Comparison of ENCODE assay signal across 13 cellular contexts in genomic region chr2:20483496-20483895, GRCh38. TPM values are rescaled to one million over a fixed set of nuclear protein-coding genes. Genes with fewer than 3 reads are reported as not detected.
A peak's percentile ranks its signal among the peaks of the same experiment; 100 is the strongest.
DNase-seq lines count a peak whose midpoint lies in the region; ATAC-seq and TF ChIP-seq lines count a peak whose summit lies in the region.
"Had no signal": no experiment of that assay in that cellular context is flagged by ENCODE, and none has a peak within 500 bp of the region (broad histone marks: within the 10 kb centered on the region; RNA-seq: fewer than 3 reads in every experiment).

No MANE protein-coding gene starts in this region.

- no peak for TF ChIP-seq CTCF in RWPE1 (conservative IDR thresholded peaks at IDR 0.05; ENCODE audit: low read depth)
- TF ChIP-seq CTCF in esophagus squamous epithelium (IDR thresholded peaks at IDR 0.05), result no peak
- TF ChIP-seq CTCF in PC-3 (conservative IDR thresholded peaks at IDR 0.05; ENCODE audit: low read depth, low read length), result no peak

- DNase-seq in RWPE1 (ENCODE audit: low spot score) (no peak), esophagus squamous epithelium (lab: John Stamatoyannopoulos, UW) (no peak), medulla oblongata (ENCODE audit: extremely low spot score) (peak; percentile 80), NCI-H2196 treated with DMSO at 0.1 percent for 48 hours (lab: John Stamatoyannopoulos, UW; ENCODE audit: unreplicated experiment) (no peak), kidney glomerular epithelial cell (lab: John Stamatoyannopoulos, UW) (no peak), middle frontal gyrus (ENCODE audit: extremely low spot score, low spot score) (no peak), PC-3 (no peak)
- DNase-seq: activated naive CD4-positive, alpha-beta T cell treated with anti-CD3 and anti-CD28 coated beads, Interleukin-2, amount 10 ng/mL, durations not matched to agents 7 days and 5 days; kidney; NCI-H1092 treated with DMSO at 0.1 percent for 48 hours had no signal

- H3K36me3 ChIP-seq in esophagus squamous epithelium (no peaks in the 10 kb centered on the region), subcutaneous abdominal adipose tissue (ENCODE audit: control insufficient read depth in 5 of 5, insufficient read depth in 5 of 5, low read length in 5 of 5) (no peaks in the 10 kb centered on the region), PC-3 (ENCODE audit: low read depth, low read length) (no peaks in the 10 kb centered on the region)
- H3K36me3 ChIP-seq: neural progenitor cell, Peyer's patch had no signal

- H3K27ac ChIP-seq in RWPE1 (peak overlapping the region; percentile 73), esophagus squamous epithelium (peak overlapping the region; percentile 40 to 71 (median 64)), subcutaneous abdominal adipose tissue (ENCODE audit: low read depth, low read length) (peak overlapping the region; percentile 82), PC-3 (ENCODE audit: low read length) (no peak overlapping the region)
- H3K27ac ChIP-seq: neural progenitor cell had no signal

- H3K4me3 ChIP-seq in esophagus squamous epithelium (no peak overlapping the region), subcutaneous abdominal adipose tissue (ENCODE audit: low read depth in 1 of 5, low read length in 5 of 5) (no peak overlapping the region), PC-3 (ENCODE audit: low read length) (no peak overlapping the region)
- H3K4me3 ChIP-seq: neural progenitor cell, Peyer's patch had no signal

- no peaks in the 10 kb centered on the region for H4K20me1 ChIP-seq in PC-3 (ENCODE audit: low read length)

- TF ChIP-seq POLR2A in esophagus squamous epithelium (IDR thresholded peaks at IDR 0.05), result no peak

- H3K4me2 ChIP-seq in PC-3 (ENCODE audit: low read length), result no peak overlapping the region
- H3K4me2 ChIP-seq: neural progenitor cell had no signal

- WGBS in esophagus squamous epithelium, 2 donors, result 38% methylated on average over 1 of the region's 1 CpG; no CpG with 5 or more reads in 1 of the 2 donors

- intact Hi-C loops in esophagus squamous epithelium (cut with DNase I) (no loop called here), PC-3 (cut with micrococcal nuclease) (no loop called here)

- H3K9ac ChIP-seq in subcutaneous abdominal adipose tissue (ENCODE audit: low read length in 5 of 5) (peak overlapping the region in 1 of 5 donors; percentile 14), PC-3 (ENCODE audit: low read length) (no peak overlapping the region)
- H3K9ac ChIP-seq: neural progenitor cell had no signal

- POLR2A ChIA-PET in RWPE1 (lab: Yijun Ruan, JAX; ENCODE audit: low non-redundant PET), result no interaction called here
- POLR2A ChIA-PET in PC-3 (lab: Charles Lee; ENCODE audit: unreplicated experiment), result no interaction called here

- no TSS peak for BruUV-seq in PC-3 (replicated peaks; lab: Mats Ljungman, UMichigan)

- H3K4me1 ChIP-seq in esophagus squamous epithelium, result peaks cover 11 to 48% (median 23%) of the 10 kb centered on the region in 3 donors
- H3K4me1 ChIP-seq in subcutaneous abdominal adipose tissue (ENCODE audit: control insufficient read depth in 5 of 5, insufficient read depth in 5 of 5, low read length in 5 of 5), result peaks cover 5 to 33% (median 28%) of the 10 kb centered on the region in 5 donors
- H3K4me1 ChIP-seq in PC-3 (ENCODE audit: insufficient read depth, low read length), result no peaks in the 10 kb centered on the region
- H3K4me1 ChIP-seq: Peyer's patch had no signal

- CTCF ChIA-PET in RWPE1 (lab: Yijun Ruan, JAX), result interaction anchor here (0.6 kb wide), 1 partner anchor 14 kb away, joined by 4 read pairs; no protein-coding TSS in a partner anchor
- CTCF ChIA-PET in PC-3 (lab: Charles Lee), result no interaction called here

- H3K27me3 ChIP-seq in esophagus squamous epithelium, result no peaks in the 10 kb centered on the region
- no peaks in the 10 kb centered on the region for H3K27me3 ChIP-seq in subcutaneous abdominal adipose tissue (ENCODE audit: control insufficient read depth in 5 of 5, insufficient read depth in 4 of 5, low read length in 5 of 5)
- H3K27me3 ChIP-seq in PC-3 (ENCODE audit: low read length), result no peaks in the 10 kb centered on the region
- H3K27me3 ChIP-seq: Peyer's patch had no signal

- H3K9me3 ChIP-seq in esophagus squamous epithelium, result no peaks in the 10 kb centered on the region
- H3K9me3 ChIP-seq in subcutaneous abdominal adipose tissue (ENCODE audit: control insufficient read depth in 5 of 5, low read length in 5 of 5), result no peaks in the 10 kb centered on the region
- no peaks in the 10 kb centered on the region for H3K9me3 ChIP-seq in PC-3 (ENCODE audit: low read length)
- H3K9me3 ChIP-seq: Peyer's patch had no signal

- no peaks in the 10 kb centered on the region for H3K9me2 ChIP-seq in PC-3 (replicated peaks; ENCODE audit: low read length)

- no peaks in the 10 kb centered on the region for H3K79me2 ChIP-seq in PC-3 (ENCODE audit: low read length)

- H2AFZ ChIP-seq in PC-3 (ENCODE audit: low read length), result no peak overlapping the region
- H2AFZ ChIP-seq: neural progenitor cell had no signal

- ATAC-seq in PC-3, result no peak

- H3F3A ChIP-seq in PC-3 (ENCODE audit: low read length, unreplicated experiment), result no peaks in the 10 kb centered on the region

RNA-seq across cellular contexts. Expression of gene RHOB, which starts 36.6 kb away (rescaled TPM):
- 100 to 1,000 TPM in 3 of 4 donors, 10 to 100 TPM in 1; 61.7 to 245 (median 144) TPM for total RNA-seq in esophagus squamous epithelium
- total RNA-seq in PC-3 (2014; rRNA removed), result 88.5 and 108 TPM in 2 replicates
